In genomic region chr6:35185302-35185681, GRCh38 we compare ENCODE assay signal across 15 cellular contexts. TPM values are rescaled to one million over a fixed set of nuclear protein-coding genes. Genes with fewer than 3 reads are reported as not detected.
DNase-seq lines count a peak whose midpoint lies in the region; ATAC-seq, FAIRE-seq and TF ChIP-seq lines count a peak whose summit lies in the region.
"Had no signal": no experiment of that assay in that cellular context is flagged by ENCODE, and none has a peak within 500 bp of the region (broad histone marks: within the 10 kb centered on the region; RNA-seq: fewer than 3 reads in every experiment).

No MANE protein-coding gene starts in this region.

- no peak for FAIRE-seq in A549 (lab: Jason Lieb, UNC)
- FAIRE-seq: G401.6 had no signal

- CTCF ChIA-PET in A549 (lab: Yijun Ruan, JAX), result interaction anchor here (1.0 to 1.9 kb wide), 2 partner anchors 20 to 38 kb away, joined by 5 to 8 read pairs; no protein-coding TSS in a partner anchor

- peak in 1 of 2 experiments; percentile 16; a peak in 1 of 5 replicates for TF ChIP-seq RAD21 in A549 (conservative IDR thresholded peaks at IDR 0.05 in 1 of 2, IDR thresholded peaks at IDR 0.05 in 1 of 2)

- H3K27me3 ChIP-seq in MG63 (no peaks in the 10 kb centered on the region), left lung (peaks cover 0 to 11% of the 10 kb centered on the region in 2 donors)

- TF ChIP-seq CTCF in A549 (IDR thresholded peaks at IDR 0.05) (no peak), coronary artery (IDR thresholded peaks at IDR 0.05) (no peak), left lung (IDR thresholded peaks at IDR 0.05) (no peak)

- WGBS in A549 (ENCODE audit: missing lambda C conversion rate), result 0% methylated on average over 6 of the region's 6 CpGs

- intact Hi-C loops in left lung (cut with DNase I), result no loop called here

- no peak for TF ChIP-seq POLR2A in A549 (IDR thresholded peaks at IDR 0.05; ENCODE audit: low read length)

- H3K9me3 ChIP-seq in A549 (no peaks in the 10 kb centered on the region), MG63 (no peaks in the 10 kb centered on the region), left lung (no peaks in the 10 kb centered on the region)

- H3K4me1 ChIP-seq in A549 (peaks cover 55% of the 10 kb centered on the region), left lung (peaks cover 5 to 17% of the 10 kb centered on the region in 2 donors)

- H3K27ac ChIP-seq in A549, result peak overlapping the region; percentile 84 to 91
- peak overlapping the region; percentile 16 to 64 for H3K27ac ChIP-seq in coronary artery
- peak overlapping the region; percentile 2 to 69 for H3K27ac ChIP-seq in left lung
- H3K27ac ChIP-seq: dorsolateral prefrontal cortex had no signal

- ATAC-seq in A549 (peak; percentile 67 to 81), left lung (peak; percentile 67)
- ATAC-seq: stimulated activated effector memory CD8-positive, alpha-beta T cell treated with anti-CD3 and anti-CD28 coated beads, Interleukin-12 subunit alpha, Interleukin-12 subunit beta, amount 100 ng/mL, for 72 hours had no signal

- POLR2A ChIA-PET in A549 (lab: Yijun Ruan, JAX), result no interaction called here

- TF ChIP-seq EP300 in A549 (IDR thresholded peaks at IDR 0.05), result no peak; a peak in 1 of 5 replicates

- peak overlapping the region; percentile 87 for H3K4me2 ChIP-seq in A549

- H3K36me3 ChIP-seq in MG63 (no peaks in the 10 kb centered on the region), left lung (no peaks in the 10 kb centered on the region)

- H3K4me3 ChIP-seq in A549 (no peak overlapping the region), MG63 (no peak overlapping the region), coronary artery (no peak overlapping the region), left lung (no peak overlapping the region)
- H3K4me3 ChIP-seq: dorsolateral prefrontal cortex had no signal

- peak; percentile 39 to 63 for DNase-seq in A549 (ENCODE audit: low read depth in 1 of 2, low spot score in 1 of 2)
- peak; percentile 85 for DNase-seq in MG63
- no peak for DNase-seq in coronary artery (ENCODE audit: low spot score)
- peak in 1 of 2 donors; percentile 59 for DNase-seq in left lung
- no peak for DNase-seq in iPS-NIHi7 (ENCODE audit: extremely low spot score)
- DNase-seq in NCI-H1092 treated with DMSO at 0.1 percent for 48 hours (lab: John Stamatoyannopoulos, UW), result no peak
- DNase-seq in epidermal melanocyte (ENCODE audit: insufficient read length, low spot score), result no peak
- DNase-seq in NCI-H526 treated with DMSO at 0.1 percent for 48 hours (lab: John Stamatoyannopoulos, UW), result no peak
- DNase-seq: dorsolateral prefrontal cortex, hypothalamus, NCI-H2081 treated with DMSO at 0.1 percent for 48 hours, SHP77 treated with DMSO at 0.1 percent for 48 hours had no signal

TF ChIP-seq in A549, 52 proteins besides CTCF, POLR2A, EP300 and RAD21:
- TF ChIP-seq FOSB (CRISPR knock-in tag; IDR thresholded peaks at IDR 0.05) (no peak), CEBPB (IDR thresholded peaks at IDR 0.05) (peak; percentile 49 to 79; a peak in 3 of 4 replicates), JUN (IDR thresholded peaks at IDR 0.05) (peak in 1 of 2 experiments; percentile 52; a peak in 1 of 5 replicates), HOXA7 (CRISPR knock-in tag; IDR thresholded peaks at IDR 0.05) (no peak), GATA3 (IDR thresholded peaks at IDR 0.05; ENCODE audit: borderline replicate concordance) (peak; percentile 29; the same call in 1 of the 2 replicates)

RNA-seq across cellular contexts. Expression of gene SCUBE3, which starts 28.5 kb away (rescaled TPM):
- 0.06 and 0.09 TPM in 2 replicates for polyA plus RNA-seq in A549 (2011; rRNA removed)
- 0.03 and 0.05 TPM in 2 replicates for polyA plus RNA-seq in A549 (2012; cell fraction: cytosol; rRNA removed)
- polyA plus RNA-seq in A549 (2012; cell fraction: nucleus; rRNA removed), result 0.11 TPM in 2 replicates
- polyA plus RNA-seq in A549 (2017; fragmentation: RNase III; extraction: RNeasy Plus Mini Kit Qiagen cat#74134 plus additional on column Dnase treatment), result 0.07 to 0.13 TPM (median 0.09 TPM) in 3 replicates
- 0.04 and 0.15 TPM in 2 replicates for polyA minus RNA-seq in A549 (2011; rRNA and poly(A)+ RNA removed)
- total RNA-seq in MG63 (2014; rRNA removed; shearing (Covaris generic); ENCODE audit: low replicate concordance), result 2.5 and 4.2 TPM in 2 replicates
- total RNA-seq in left lung, result 1 to 10 TPM; 2.2 TPM
- total RNA-seq: activated T-helper 2 cell treated with anti-CD3 and anti-CD28 coated beads, Interferon-gamma antibody, Interleukin-2, Interleukin-4, amounts not matched to agents 10 μg/mL and 5 μg/mL and 100 μg/mL, durations not matched to agents 14 hours and 24 hours and 36 hours had no signal

RNA-seq across cellular contexts. Expression of gene TCP11, which starts 44.2 kb away (rescaled TPM):
- polyA plus RNA-seq in A549 (2011; rRNA removed) (0.06 and 0.11 TPM in 2 replicates), A549 (2017; fragmentation: RNase III; extraction: RNeasy Plus Mini Kit Qiagen cat#74134 plus additional on column Dnase treatment) (not detected in 3 replicates)
- polyA plus RNA-seq in A549 (2012; cell fraction: cytosol; rRNA removed), result 0.04 TPM in 1 of 2 replicates, not detected in the other
- not detected in 2 replicates for polyA plus RNA-seq in A549 (2012; cell fraction: nucleus; rRNA removed)
- polyA minus RNA-seq in A549 (2011; rRNA and poly(A)+ RNA removed), result 0.21 TPM in 1 of 2 replicates, not detected in the other
- total RNA-seq in MG63 (2014; rRNA removed; shearing (Covaris generic); ENCODE audit: low replicate concordance), result 0.25 TPM in 1 of 2 replicates, not detected in the other
- total RNA-seq in left lung, result under 1 TPM in 1 of 2 donors, not detected in 1; 0.35 TPM
- total RNA-seq: activated T-helper 2 cell treated with anti-CD3 and anti-CD28 coated beads, Interferon-gamma antibody, Interleukin-2, Interleukin-4, amounts not matched to agents 10 μg/mL and 5 μg/mL and 100 μg/mL, durations not matched to agents 14 hours and 24 hours and 36 hours had no signal

Comparison
In these comparisons a context has a peak if more than half of its experiments do, and no peak if none do; other contexts are left out.
1. DNase-seq: peak in A549 (2 of 2) and MG63 (single experiment); none in coronary artery (single experiment), iPS-NIHi7 (single experiment), NCI-H1092 treated with DMSO at 0.1 percent for 48 hours (single experiment), epidermal melanocyte (single experiment) and NCI-H526 treated with DMSO at 0.1 percent for 48 hours (single experiment).
2. H3K27ac ChIP-seq: peak in every context shown above with its lines; median percentile 88 in A549; 40 in coronary artery; 36 in left lung.